24 cellular contexts compared by ENCODE assay signal in the genomic region with DNA sequence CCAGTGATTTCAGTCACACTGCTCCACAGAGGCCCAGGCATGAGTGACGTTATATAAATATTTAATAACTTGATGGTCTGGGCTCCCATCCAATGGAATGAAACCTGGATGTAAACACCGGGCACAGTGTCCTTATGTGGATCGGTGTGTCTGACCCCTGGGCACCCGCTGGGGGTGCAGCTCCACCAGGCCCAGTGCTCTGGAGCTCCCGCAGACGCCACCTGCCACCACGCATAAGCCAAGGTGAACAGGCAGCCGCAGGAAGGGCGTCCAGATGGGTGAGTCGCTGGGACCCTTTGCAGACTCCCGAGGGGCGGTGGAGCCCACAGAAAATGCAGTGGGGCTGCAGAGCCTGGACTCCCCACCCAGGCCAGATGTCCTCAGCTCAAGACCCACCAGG.
A peak's percentile ranks its signal among the peaks of the same experiment; 100 is the strongest.
DNase-seq lines count a peak whose midpoint lies in the region; ATAC-seq and TF ChIP-seq lines count a peak whose summit lies in the region.
"Had no signal": no experiment of that assay in that cellular context is flagged by ENCODE, and none has a peak within 500 bp of the region (broad histone marks: within the 10 kb centered on the region; RNA-seq: fewer than 3 reads in every experiment).

No MANE protein-coding gene starts in this region.

- POLR2A ChIA-PET in Panc1 (lab: Charles Lee): no interaction called here

- no TSS peak for BruUV-seq in Panc1 (replicated peaks; lab: Mats Ljungman, UMichigan)

- H3K27me3 ChIP-seq in right atrium auricular region: no peaks in the 10 kb centered on the region
- no peaks in the 10 kb centered on the region for H3K27me3 ChIP-seq in Panc1 (ENCODE audit: control insufficient read depth, insufficient read depth, low read length)
- H3K27me3 ChIP-seq in uterus: no peaks in the 10 kb centered on the region
- H3K27me3 ChIP-seq: brain microvascular endothelial cell, heart left ventricle had no signal

- DNase-seq in right atrium auricular region (ENCODE audit: low spot score): no peak
- no peak for DNase-seq in Right ventricle myocardium superior
- DNase-seq in Panc1 (ENCODE audit: low read depth, low spot score): no peak
- DNase-seq in mucosa of gallbladder (ENCODE audit: low spot score): peak; percentile 75
- no peak for DNase-seq in uterus
- no peak for DNase-seq in activated gamma-delta T cell (lab: John Stamatoyannopoulos, UW)
- no peak for DNase-seq in GM13977 (ENCODE audit: low spot score)
- no peak for DNase-seq in activated CD4-positive, CD25-positive, alpha-beta regulatory T cell treated with anti-CD3 and anti-CD28 coated beads, Interleukin-2, amount 50 U/mL, for 72 hours
- DNase-seq: activated CD4-positive, alpha-beta memory T cell treated with anti-CD3 and anti-CD28 coated beads, Interleukin-2, amount 10 ng/mL, durations not matched to agents 7 days and 5 days; activated naive CD8-positive, alpha-beta T cell treated with anti-CD3 and anti-CD28 coated beads for 36 hours; activated T-cell treated with anti-CD3 and anti-CD28 coated beads, Interleukin-2, amount 50 U/mL, for 4 hours; brain microvascular endothelial cell; cortex of kidney; GDM1; mesendoderm; MM.1S; NCI-H2029 treated with DMSO at 0.1 percent for 48 hours; RPMI8226; stimulated activated naive CD8-positive, alpha-beta T cell treated with anti-CD3 and anti-CD28 coated beads, Interleukin-15, amount 100 ng/mL, for 72 hours; T-helper 1 cell had no signal

- H3K9me3 ChIP-seq in right atrium auricular region (no peaks in the 10 kb centered on the region), Panc1 (ENCODE audit: control insufficient read depth, insufficient read depth, low read depth, low read length) (peaks cover 3% of the 10 kb centered on the region; the same call in 1 of the 2 replicates), uterus (no peaks in the 10 kb centered on the region)

- CTCF ChIA-PET in Panc1 (lab: Charles Lee): no interaction called here

- intact Hi-C loops in Right ventricle myocardium superior (cut with DNase I) (no loop called here), Panc1 (cut with micrococcal nuclease; ENCODE audit: unreplicated experiment) (no loop called here), uterus (cut with DNase I; ENCODE audit: low total_unique reads) (no loop called here)

- ATAC-seq in Right ventricle myocardium superior (ENCODE audit: poor library complexity) (no peak), Panc1 (0 out of 2 replicates have a peak, but pooled peaks have one; percentile 8)
- ATAC-seq: activated T-cell treated with anti-CD3 and anti-CD28 coated beads, Interleukin-2, amount 50 U/mL, for 4 hours; esophagus mucosa; GM12878; heart left ventricle; right cardiac atrium; stimulated activated naive CD8-positive, alpha-beta T cell treated with anti-CD3 and anti-CD28 coated beads, Interleukin-15, amount 100 ng/mL, for 72 hours had no signal

- in situ Hi-C loops in Panc1 (cut with HindIII; ENCODE audit: low pct_unique_long_range_greater_than_20kb, low sequenced_read_pairs) (no loop called here), GM13977 (cut with MboI; ENCODE audit: low pct_unique_long_range_greater_than_20kb, low sequenced_read_pairs, unreplicated experiment) (no loop called here)

- no peak overlapping the region for H3K4me3 ChIP-seq in right atrium auricular region
- H3K4me3 ChIP-seq in Panc1 (ENCODE audit: low read depth in 2 of 2, low read length in 2 of 2): peak overlapping the region; percentile 15 to 30
- no peak overlapping the region for H3K4me3 ChIP-seq in uterus
- H3K4me3 ChIP-seq: GM12878, heart left ventricle had no signal

- TF ChIP-seq CTCF in right atrium auricular region (IDR thresholded peaks at IDR 0.05): no peak
- TF ChIP-seq CTCF in Panc1 (IDR thresholded peaks at IDR 0.05): no peak
- TF ChIP-seq CTCF in uterus (IDR thresholded peaks at IDR 0.05): no peak
- no peak for TF ChIP-seq CTCF in GM13977 (IDR thresholded peaks at IDR 0.05; ENCODE audit: extremely low read depth, insufficient read depth, missing control alignments)

- TF ChIP-seq POLR2A in uterus (IDR thresholded peaks at IDR 0.05): no peak

- H3K4me1 ChIP-seq in right atrium auricular region (peaks cover 6 to 28% of the 10 kb centered on the region in 2 donors), Panc1 (ENCODE audit: control insufficient read depth, insufficient read depth, low read length) (peaks cover 90% of the 10 kb centered on the region), uterus (peaks cover 10 to 17% of the 10 kb centered on the region in 2 donors)

- H3K27ac ChIP-seq in right atrium auricular region (peak overlapping the region; percentile 1 to 19), Panc1 (ENCODE audit: low read length) (peak overlapping the region; percentile 100), uterus (peak overlapping the region; percentile 92)
- H3K27ac ChIP-seq: brain microvascular endothelial cell had no signal

- no peaks in the 10 kb centered on the region for H3K36me3 ChIP-seq in right atrium auricular region
- no peaks in the 10 kb centered on the region for H3K36me3 ChIP-seq in Panc1 (ENCODE audit: control insufficient read depth, insufficient read depth, low read length)
- no peaks in the 10 kb centered on the region for H3K36me3 ChIP-seq in uterus
- H3K36me3 ChIP-seq: brain microvascular endothelial cell, heart left ventricle had no signal

Comparison
In these comparisons a context has a peak if more than half of its experiments do, and no peak if none do; other contexts are left out.
1. H3K27ac ChIP-seq: peak in every context shown above with its lines; median percentile 100 in Panc1; 92 in uterus; 10 in right atrium auricular region.
2. H3K4me3 ChIP-seq: peak in Panc1 (2 of 2); none in right atrium auricular region (0 of 2) and uterus (0 of 2).